In genomic region chr2:11716689-11717321, GRCh38 we compare ENCODE assay signal across 15 cellular contexts. TPM values are rescaled to one million over a fixed set of nuclear protein-coding genes. Genes with fewer than 3 reads are reported as not detected.
DNase-seq lines count a peak whose midpoint lies in the region; ATAC-seq and TF ChIP-seq lines count a peak whose summit lies in the region.
"Had no signal": no experiment of that assay in that cellular context is flagged by ENCODE, and none has a peak within 500 bp of the region (broad histone marks: within the 10 kb centered on the region; RNA-seq: fewer than 3 reads in every experiment).

No MANE protein-coding gene starts in this region.

- H3K27ac ChIP-seq in DOHH2 (ENCODE audit: low read depth, low read length): no peak overlapping the region
- peak overlapping the region in 1 of 4 donors; percentile 17 for H3K27ac ChIP-seq in gastroesophageal sphincter
- H3K27ac ChIP-seq: SJSA1 had no signal

- no peaks in the 10 kb centered on the region; the same call in 1 of the 2 replicates for H4K20me1 ChIP-seq in DOHH2 (ENCODE audit: control insufficient read depth, insufficient read depth, low read depth, low read length)

- H3K4me1 ChIP-seq in DOHH2 (ENCODE audit: control insufficient read depth, low read length) (peaks cover 14% of the 10 kb centered on the region), gastroesophageal sphincter (peaks cover 0 to 4% (median 4%) of the 10 kb centered on the region in 3 donors)

- TF ChIP-seq CTCF in DOHH2 (IDR thresholded peaks at IDR 0.05; ENCODE audit: low read depth, low read length, poor library complexity, severe bottlenecking) (no peak), gastroesophageal sphincter (IDR thresholded peaks at IDR 0.05) (no peak)

- TF ChIP-seq POLR2A in gastroesophageal sphincter (IDR thresholded peaks at IDR 0.05): no peak

- peak overlapping the region; percentile 13; the same call in 1 of the 2 replicates for H3K4me2 ChIP-seq in DOHH2 (ENCODE audit: low read length)

- peak; percentile 87 for ATAC-seq in gastroesophageal sphincter
- peak; percentile 78 for ATAC-seq in sciatic nerve
- ATAC-seq: activated CD8-positive, alpha-beta memory T cell treated with anti-CD3 and anti-CD28 coated beads, Interleukin-2, amount 10 ng/mL, durations not matched to agents 7 days and 5 days; activated naive CD4-positive, alpha-beta T cell treated with anti-CD3 and anti-CD28 coated beads, Interleukin-2, amount 50 U/mL, for 72 hours; CD8-positive, alpha-beta T cell had no signal

- H3F3A ChIP-seq in DOHH2 (ENCODE audit: control insufficient read depth, insufficient read depth): no peaks in the 10 kb centered on the region

- no peak overlapping the region for H3K4me3 ChIP-seq in DOHH2 (ENCODE audit: low read length)
- H3K4me3 ChIP-seq in gastroesophageal sphincter: no peak overlapping the region
- H3K4me3 ChIP-seq: SJSA1 had no signal

- no peaks in the 10 kb centered on the region for H3K36me3 ChIP-seq in DOHH2 (ENCODE audit: control insufficient read depth, low read length)
- no peaks in the 10 kb centered on the region for H3K36me3 ChIP-seq in gastroesophageal sphincter
- H3K36me3 ChIP-seq: SJSA1 had no signal

- H3K79me2 ChIP-seq in DOHH2 (ENCODE audit: control insufficient read depth, low read length): no peaks in the 10 kb centered on the region

- H3K27me3 ChIP-seq in DOHH2 (ENCODE audit: control insufficient read depth, low read length): peaks cover 54% of the 10 kb centered on the region
- H3K27me3 ChIP-seq in gastroesophageal sphincter: no peaks in the 10 kb centered on the region
- H3K27me3 ChIP-seq: SJSA1 had no signal

- peak; percentile 74 for DNase-seq in OCI-M1 (lab: John Stamatoyannopoulos, UW)
- no peak for DNase-seq in sciatic nerve (ENCODE audit: low spot score)
- DNase-seq in SHP77 treated with DMSO at 0.1 percent for 48 hours (lab: John Stamatoyannopoulos, UW): no peak
- no peak for DNase-seq in NK-92 treated with Interleukin-12 subunit alpha and Interleukin-12 subunit beta, amount 100 ng/mL, for 24 hours (lab: John Stamatoyannopoulos, UW)
- no peak for DNase-seq in NCI-H187 treated with DMSO at 0.1 percent for 48 hours (lab: John Stamatoyannopoulos, UW)
- no peak for DNase-seq in cerebellum (ENCODE audit: low spot score)
- DNase-seq: activated CD8-positive, alpha-beta memory T cell treated with anti-CD3 and anti-CD28 coated beads, Interleukin-2, amount 10 ng/mL, durations not matched to agents 7 days and 5 days; CD8-positive, alpha-beta T cell; NCI-H2029; NCI-H748 treated with DMSO at 0.1 percent for 48 hours had no signal

- no peaks in the 10 kb centered on the region for H3K9me2 ChIP-seq in DOHH2 (replicated peaks; ENCODE audit: control insufficient read depth, low read length)

- 74 to 88% methylated on average over 5 to 7 of the region's 8 CpGs for WGBS in gastroesophageal sphincter (ENCODE audit: low coverage in 1 of 2), 2 donors

- no peak for TF ChIP-seq EP300 in gastroesophageal sphincter (IDR thresholded peaks at IDR 0.05)

- no peaks in the 10 kb centered on the region for H3K9me3 ChIP-seq in DOHH2 (ENCODE audit: control insufficient read depth, insufficient read depth, low read length)
- no peaks in the 10 kb centered on the region for H3K9me3 ChIP-seq in gastroesophageal sphincter
- H3K9me3 ChIP-seq: SJSA1 had no signal

- intact Hi-C loops in sciatic nerve (cut with DNase I): no loop called here

RNA-seq across cellular contexts. Expression of gene LPIN1, which starts 29.6 kb away (rescaled TPM):
- total RNA-seq in gastroesophageal sphincter (10 to 100 TPM; 47.3 to 70.1 (median 50.0) TPM), sciatic nerve (141 TPM), cerebellum (45.2 TPM)

RNA-seq across cellular contexts. Expression of gene NTSR2, which starts 46.8 kb away (rescaled TPM):
- not detected for total RNA-seq in gastroesophageal sphincter
- total RNA-seq in sciatic nerve: not detected
- total RNA-seq in cerebellum: 1.7 TPM
- total RNA-seq: activated CD8-positive, alpha-beta memory T cell treated with anti-CD3 and anti-CD28 coated beads, Interleukin-2, amount 10 ng/mL, durations not matched to agents 7 days and 5 days; activated naive CD4-positive, alpha-beta T cell treated with anti-CD3 and anti-CD28 coated beads, Interleukin-2, amount 50 U/mL, for 72 hours; CD8-positive, alpha-beta T cell; glomerular endothelial cell; SJSA1 had no signal
